In genomic region chr19:41530761-41531301, GRCh38 we compare ENCODE assay signal across 10 cellular contexts. TPM values are rescaled to one million over a fixed set of nuclear protein-coding genes. Genes with fewer than 3 reads are reported as not detected.
A peak's percentile ranks its signal among the peaks of the same experiment; 100 is the strongest.
DNase-seq lines count a peak whose midpoint lies in the region; ATAC-seq, FAIRE-seq and TF ChIP-seq lines count a peak whose summit lies in the region.
"Had no signal": no experiment of that assay in that cellular context is flagged by ENCODE, and none has a peak within 500 bp of the region (broad histone marks: within the 10 kb centered on the region; RNA-seq: fewer than 3 reads in every experiment).

No MANE protein-coding gene starts in this region.

- in situ Hi-C loops in HepG2 (cut with HindIII; ENCODE audit: extremely low pct_ligation_motif_present, low pct_unique_long_range_greater_than_20kb), result no loop called here

- FAIRE-seq in HepG2 (lab: Jason Lieb, UNC), result no peak
- FAIRE-seq in small intestine (lab: Jason Lieb, UNC), result no peak
- FAIRE-seq in D721Med (lab: Jason Lieb, UNC), result no peak

- H3K36me3 ChIP-seq in liver (ENCODE audit: control insufficient read depth in 4 of 4, insufficient read depth in 3 of 4, low read depth in 1 of 4, low read length in 3 of 4), result no peaks in the 10 kb centered on the region
- no peaks in the 10 kb centered on the region for H3K36me3 ChIP-seq in HepG2 (replicated peaks in 1 of 2; ENCODE audit: control insufficient read depth in 1 of 2, insufficient read depth in 2 of 2, low read length in 2 of 2)
- H3K36me3 ChIP-seq in small intestine (ENCODE audit: control insufficient read depth in 2 of 2, insufficient read depth in 2 of 2, low read length in 2 of 2), result no peaks in the 10 kb centered on the region

- TF ChIP-seq POLR2A in HepG2 (IDR thresholded peaks at IDR 0.05; ENCODE audit: insufficient read depth in 1 of 2, low read depth in 2 of 2, low read length in 2 of 2), result no peak
- no peak for TF ChIP-seq POLR2A in lower leg skin (IDR thresholded peaks at IDR 0.05)

- H4K20me1 ChIP-seq in HepG2 (ENCODE audit: insufficient read depth, low read length), result no peaks in the 10 kb centered on the region

- POLR2A ChIA-PET in HepG2 (lab: Yijun Ruan, JAX), result no interaction called here

- no peak overlapping the region for H3K9ac ChIP-seq in liver (ENCODE audit: low read depth in 1 of 2, low read length in 2 of 2)
- H3K9ac ChIP-seq in HepG2 (ENCODE audit: insufficient read depth, low read depth, low read length), result no peak overlapping the region

- H3K79me2 ChIP-seq in HepG2 (ENCODE audit: insufficient read depth, low read length), result no peaks in the 10 kb centered on the region

- TF ChIP-seq RAD21 in liver (IDR thresholded peaks at IDR 0.05) (no peak), HepG2 (CRISPR knock-in tag; IDR thresholded peaks at IDR 0.05) (no peak)

- 48% methylated on average over 8 of the region's 8 CpGs for WGBS in liver
- 29% methylated on average over 8 of the region's 8 CpGs for WGBS in HepG2 (ENCODE audit: low lambda C conversion rate)
- WGBS in lower leg skin, 2 donors, result 27 to 38% methylated on average over 8 of the region's 8 CpGs
- WGBS in small intestine, 3 donors, result 30 to 53% (median 52%) methylated on average over 8 of the region's 8 CpGs

- no peak for TF ChIP-seq EP300 in HepG2 (IDR thresholded peaks at IDR 0.05; ENCODE audit: low read depth in 2 of 2, low read length in 2 of 2)
- TF ChIP-seq EP300 in HepG2 (CRISPR knock-in tag; IDR thresholded peaks at IDR 0.05; ENCODE audit: borderline replicate concordance), result no peak

- intact Hi-C loops in HepG2 (cut with micrococcal nuclease; ENCODE audit: unreplicated experiment) (no loop called here), lower leg skin (cut with DNase I; ENCODE audit: low total_unique reads) (no loop called here)

- no peak overlapping the region for H2AFZ ChIP-seq in HepG2 (ENCODE audit: low read length)

- no peak for ATAC-seq in HepG2

- TF ChIP-seq CTCF in liver (IDR thresholded peaks at IDR 0.05; ENCODE audit: low read depth, low read length, missing input control), result no peak
- TF ChIP-seq CTCF in HepG2 (CRISPR knock-in tag; IDR thresholded peaks at IDR 0.05), result no peak
- no peak for TF ChIP-seq CTCF in lower leg skin (IDR thresholded peaks at IDR 0.05)
- TF ChIP-seq CTCF in D721Med (IDR thresholded peaks at IDR 0.05; ENCODE audit: insufficient read depth, missing control alignments), result no peak

- H3K9me3 ChIP-seq in liver (ENCODE audit: control insufficient read depth in 4 of 4, low read length in 3 of 4), result peaks cover 0 to 4% (median 0%) of the 10 kb centered on the region in 4 donors
- H3K9me3 ChIP-seq in HepG2 (ENCODE audit: low read length), result no peaks in the 10 kb centered on the region
- H3K9me3 ChIP-seq in small intestine (ENCODE audit: control insufficient read depth, low read depth), result peaks cover 2% of the 10 kb centered on the region

- peak overlapping the region; percentile 68 to 76 for H3K27ac ChIP-seq in liver (ENCODE audit: low read depth in 1 of 2, low read length in 2 of 2)
- H3K27ac ChIP-seq in HepG2 (ENCODE audit: extremely low read length, insufficient read depth, low read length), result no peak overlapping the region
- H3K27ac ChIP-seq in angular gyrus (ENCODE audit: low read depth, low read length), result peak overlapping the region; percentile 63
- peak overlapping the region in 1 of 2 donors; percentile 90 for H3K27ac ChIP-seq in small intestine (ENCODE audit: low read depth in 1 of 2, low read length in 1 of 2)

- H3K27me3 ChIP-seq in liver (ENCODE audit: control insufficient read depth in 4 of 4, insufficient read depth in 4 of 4, low read length in 3 of 4) (peaks cover 0 to 4% (median 0%) of the 10 kb centered on the region in 4 donors), HepG2 (ENCODE audit: control insufficient read depth in 1 of 2, insufficient read depth in 2 of 2, low read length in 2 of 2) (peaks cover 1 to 16% of the 10 kb centered on the region in 2 experiments; a peak in 3 of 5 replicates), small intestine (ENCODE audit: control insufficient read depth in 2 of 2, insufficient read depth in 2 of 2, low read length in 2 of 2) (peaks cover 0 to 2% of the 10 kb centered on the region in 2 donors)

- no peaks in the 10 kb centered on the region for H3K4me1 ChIP-seq in liver (ENCODE audit: control insufficient read depth in 4 of 4, insufficient read depth in 4 of 4, low read length in 3 of 4)
- no peaks in the 10 kb centered on the region for H3K4me1 ChIP-seq in HepG2 (ENCODE audit: insufficient read depth, low read length)
- peaks cover 0 to 3% of the 10 kb centered on the region in 2 donors for H3K4me1 ChIP-seq in small intestine (ENCODE audit: control insufficient read depth in 2 of 2, insufficient read depth in 1 of 2, low read depth in 1 of 2, low read length in 1 of 2)

- H3K4me3 ChIP-seq in liver (ENCODE audit: low read depth in 1 of 3, low read length in 3 of 3) (no peak overlapping the region), HepG2 (replicated peaks in 1 of 3; ENCODE audit: insufficient read depth in 1 of 3, low read depth in 2 of 3, low read length in 3 of 3) (no peak overlapping the region), lower leg skin (ENCODE audit: low read depth, poor library complexity, severe bottlenecking) (no peak overlapping the region), small intestine (ENCODE audit: low read depth in 1 of 2, low read length in 2 of 2) (no peak overlapping the region)

- CTCF ChIA-PET in HepG2 (lab: Yijun Ruan, JAX; ENCODE audit: low intra/inter-chr PET ratio, low total read pairs), result no interaction called here

- DNase-seq in HepG2 (ENCODE audit: low spot score) (no peak), lower leg skin (ENCODE audit: low spot score in 2 of 2) (peak; percentile 34 to 87), NCI-H2029 treated with DMSO at 0.1 percent for 48 hours (lab: John Stamatoyannopoulos, UW) (no peak), NCI-H69 (lab: John Stamatoyannopoulos, UW) (no peak), small intestine (no peak), D721Med (ENCODE audit: insufficient read length, low spot score) (no peak)
- DNase-seq: H9, NCI-H1436 had no signal

- H3K4me2 ChIP-seq in HepG2 (ENCODE audit: low read depth, low read length), result no peak overlapping the region

- no TSS peak for BruUV-seq in HepG2 (replicated peaks; lab: Mats Ljungman, UMichigan)

TF ChIP-seq in liver, 16 proteins besides CTCF, POLR2A, EP300 and RAD21:
- no peak for TF ChIP-seq EGR1 (IDR thresholded peaks at IDR 0.05; ENCODE audit: low read depth in 2 of 2)
- no peak for TF ChIP-seq ATF3 (IDR thresholded peaks at IDR 0.05)
- no peak for TF ChIP-seq JUND (IDR thresholded peaks at IDR 0.05)
- no peak for TF ChIP-seq FOXA1 (IDR thresholded peaks at IDR 0.05)

TF ChIP-seq in HepG2, 621 proteins besides CTCF, POLR2A, EP300 and RAD21 (continues in another document):
- TF ChIP-seq TEAD2 (CRISPR knock-in tag; IDR thresholded peaks at IDR 0.05) (no peak), TCF12 (IDR thresholded peaks at IDR 0.05) (no peak), TCF12 (CRISPR knock-in tag; IDR thresholded peaks at IDR 0.05) (no peak), SMAD9 (CRISPR knock-in tag; IDR thresholded peaks at IDR 0.05) (no peak), RCOR2 (CRISPR knock-in tag; IDR thresholded peaks at IDR 0.05) (no peak), SRF (IDR thresholded peaks at IDR 0.05; ENCODE audit: low read depth, low read length) (no peak), E2F1 (CRISPR knock-in tag; IDR thresholded peaks at IDR 0.05) (no peak)

RNA-seq across cellular contexts. Expression of gene CEACAM21, which starts 45.1 kb away (rescaled TPM):
- total RNA-seq in liver (1 to 10 TPM; 1.8 to 2.5 TPM), HepG2 (2016; rRNA removed; fragmentation: Illumina TruSeq; extraction: Trizol) (not detected in 2 replicates), lower leg skin (under 1 TPM in 1 of 4 donors, not detected in 3; 0.75 TPM)
- polyA plus RNA-seq in liver (1 to 10 TPM in 1 of 2 donors, under 1 TPM in 1; 0.58 to 1.8 TPM), HepG2 (2011; rRNA removed) (0.05 TPM in 1 of 2 replicates, not detected in the other), small intestine (1 to 10 TPM in 2 of 3 donors, not detected in 1; 1.9 to 4.6 TPM)
- total RNA-seq in HepG2 (2016; cell fraction: cytosol; rRNA removed; fragmentation: Illumina TruSeq; extraction: Trizol; ENCODE audit: low read depth), result not detected in 2 replicates
- total RNA-seq in HepG2 (2016; cell fraction: insoluble cytoplasmic fraction; rRNA removed; fragmentation: Illumina TruSeq; extraction: Trizol), result not detected in 2 replicates
- not detected in 2 replicates for total RNA-seq in HepG2 (2016; cell fraction: membrane; rRNA removed; fragmentation: Illumina TruSeq; extraction: Trizol)
- not detected in 2 replicates for total RNA-seq in HepG2 (2016; cell fraction: nucleus; rRNA removed; fragmentation: Illumina TruSeq; extraction: Trizol)
- polyA plus RNA-seq in HepG2 (2011; cell fraction: cytosol; rRNA removed), result not detected in 2 replicates
- not detected in 2 replicates for polyA plus RNA-seq in HepG2 (2011; cell fraction: nucleus; rRNA removed)
- polyA plus RNA-seq in HepG2 (2012), result not detected in 2 replicates
- not detected in 2 replicates for polyA plus RNA-seq in HepG2 (2016; cell fraction: cytosol; fragmentation: Illumina TruSeq; extraction: Trizol; ENCODE audit: low read depth)
- not detected in 2 replicates for polyA plus RNA-seq in HepG2 (2016; cell fraction: insoluble cytoplasmic fraction; fragmentation: Illumina TruSeq; extraction: Trizol; ENCODE audit: low read depth)
- not detected in 2 replicates for polyA plus RNA-seq in HepG2 (2016; cell fraction: membrane; fragmentation: Illumina TruSeq; extraction: Trizol; ENCODE audit: low read depth)
- not detected in 2 replicates for polyA plus RNA-seq in HepG2 (2016; cell fraction: nucleus; fragmentation: Illumina TruSeq; extraction: Trizol; ENCODE audit: insufficient read depth, low read depth)
- polyA minus RNA-seq in HepG2 (2011; rRNA and poly(A)+ RNA removed; ENCODE audit: low replicate concordance), result 0.20 TPM in 1 of 2 replicates, not detected in the other
- polyA minus RNA-seq in HepG2 (2011; cell fraction: cytosol; rRNA and poly(A)+ RNA removed), result not detected in 2 replicates
- polyA minus RNA-seq in HepG2 (2011; cell fraction: nucleus; rRNA and poly(A)+ RNA removed), result not detected in 2 replicates
- total RNA-seq: H9 had no signal

Comparison
In these comparisons a context has a peak if more than half of its experiments do, and no peak if none do; other contexts are left out.
1. DNase-seq: peak in lower leg skin (2 of 2); none in HepG2 (single experiment), NCI-H2029 treated with DMSO at 0.1 percent for 48 hours (single experiment), NCI-H69 (single experiment), small intestine (single experiment) and D721Med (single experiment).